In genomic region chr3:141439589-141439988, GRCh38 we compare ENCODE assay signal across 12 cellular contexts. TPM values are rescaled to one million over a fixed set of nuclear protein-coding genes. Genes with fewer than 3 reads are reported as not detected.
A peak's percentile ranks its signal among the peaks of the same experiment; 100 is the strongest.
DNase-seq lines count a peak whose midpoint lies in the region; ATAC-seq, FAIRE-seq and TF ChIP-seq lines count a peak whose summit lies in the region.
"Had no signal": no experiment of that assay in that cellular context is flagged by ENCODE, and none has a peak within 500 bp of the region (broad histone marks: within the 10 kb centered on the region; RNA-seq: fewer than 3 reads in every experiment).

No MANE protein-coding gene starts in this region.

- intact Hi-C loops in adrenal gland (cut with DNase I) = no loop called here
- intact Hi-C loops in HepG2 (cut with micrococcal nuclease; ENCODE audit: unreplicated experiment) = no loop called here
- intact Hi-C loops in stomach (cut with DNase I; ENCODE audit: low total_unique reads) = no loop called here

- DNase-seq in activated CD8-positive, alpha-beta memory T cell treated with anti-CD3 and anti-CD28 coated beads for 24 hours = peak; percentile 21
- DNase-seq in activated CD8-positive, alpha-beta memory T cell treated with anti-CD3 and anti-CD28 coated beads, Interleukin-2, amount 50 U/mL, for 4 hours = no peak
- no peak for DNase-seq in adrenal gland
- DNase-seq in HepG2 (ENCODE audit: low spot score) = no peak
- no peak for DNase-seq in stomach
- DNase-seq in stimulated activated CD4-positive, alpha-beta T cell treated with anti-CD3 and anti-CD28 coated beads, Interleukin-15, amount 100 ng/mL, for 24 hours = no peak
- DNase-seq in WERI-Rb-1 = no peak
- no peak for DNase-seq in foreskin fibroblast
- DNase-seq: activated naive CD4-positive, alpha-beta T cell treated with Interleukin-2 at 50 U/mL for 16 hours; DMS79 treated with DMSO at 0.1 percent for 48 hours; NCI-H226 had no signal

- BruUV-seq in HepG2 (replicated peaks; lab: Mats Ljungman, UMichigan) = no TSS peak

- CTCF ChIA-PET in HepG2 (lab: Yijun Ruan, JAX; ENCODE audit: low intra/inter-chr PET ratio, low total read pairs) = no interaction called here

- no peaks in the 10 kb centered on the region for H3K9me3 ChIP-seq in adrenal gland (replicated peaks in 1 of 3)
- H3K9me3 ChIP-seq in HepG2 (ENCODE audit: low read length) = no peaks in the 10 kb centered on the region
- no peaks in the 10 kb centered on the region for H3K9me3 ChIP-seq in stomach
- H3K9me3 ChIP-seq in WERI-Rb-1 (ENCODE audit: severe bottlenecking) = no peaks in the 10 kb centered on the region

- no peaks in the 10 kb centered on the region for H3K27me3 ChIP-seq in adrenal gland
- no peaks in the 10 kb centered on the region for H3K27me3 ChIP-seq in HepG2 (ENCODE audit: control insufficient read depth in 1 of 2, insufficient read depth in 2 of 2, low read length in 2 of 2)
- H3K27me3 ChIP-seq in stomach = no peaks in the 10 kb centered on the region
- no peaks in the 10 kb centered on the region for H3K27me3 ChIP-seq in WERI-Rb-1 (ENCODE audit: insufficient read depth, low read depth, severe bottlenecking)

- H3K36me3 ChIP-seq in adrenal gland (replicated peaks in 1 of 2) = peaks cover 0 to 36% of the 10 kb centered on the region in 2 donors
- peaks cover 14 to 53% of the 10 kb centered on the region in 2 experiments for H3K36me3 ChIP-seq in HepG2 (replicated peaks in 1 of 2; ENCODE audit: control insufficient read depth in 1 of 2, insufficient read depth in 2 of 2, low read length in 2 of 2)
- H3K36me3 ChIP-seq in stomach = peaks cover 32 to 42% (median 37%) of the 10 kb centered on the region in 4 donors
- peaks cover 37% of the 10 kb centered on the region for H3K36me3 ChIP-seq in WERI-Rb-1

- TF ChIP-seq RAD21 in HepG2 (CRISPR knock-in tag; IDR thresholded peaks at IDR 0.05) = no peak

- POLR2A ChIA-PET in HepG2 (lab: Yijun Ruan, JAX) = interaction anchor here (1.3 kb wide), 1 partner anchor 8 kb away, joined by 5 read pairs; no protein-coding TSS in a partner anchor

- no peak for FAIRE-seq in HepG2 (lab: Jason Lieb, UNC)

- H3K4me2 ChIP-seq in HepG2 (ENCODE audit: low read depth, low read length) = no peak overlapping the region

- TF ChIP-seq POLR2A in adrenal gland (IDR thresholded peaks at IDR 0.05) (no peak), HepG2 (IDR thresholded peaks at IDR 0.05; ENCODE audit: insufficient read depth in 1 of 2, low read depth in 2 of 2, low read length in 2 of 2) (no peak), stomach (IDR thresholded peaks at IDR 0.05) (no peak)

- H2AFZ ChIP-seq in HepG2 (ENCODE audit: low read length) = no peak overlapping the region

- 68 to 80% (median 72%) methylated on average over 3 of the region's 3 CpGs for WGBS in adrenal gland, 4 donors
- WGBS in HepG2 (ENCODE audit: low lambda C conversion rate) = 85% methylated on average over 3 of the region's 3 CpGs
- WGBS in stomach, 5 donors = 72 to 79% (median 76%) methylated on average over 3 of the region's 3 CpGs

- H3K4me3 ChIP-seq in adrenal gland = no peak overlapping the region
- H3K4me3 ChIP-seq in HepG2 (replicated peaks in 1 of 3; ENCODE audit: insufficient read depth in 1 of 3, low read depth in 2 of 3, low read length in 3 of 3) = no peak overlapping the region
- H3K4me3 ChIP-seq in stomach = no peak overlapping the region
- H3K4me3 ChIP-seq in WERI-Rb-1 (ENCODE audit: low read depth, low read length) = no peak overlapping the region
- H3K4me3 ChIP-seq in foreskin fibroblast (ENCODE audit: low read depth in 1 of 2, low read length in 2 of 2) = no peak overlapping the region

- TF ChIP-seq EP300 in HepG2 (IDR thresholded peaks at IDR 0.05; ENCODE audit: low read depth in 2 of 2, low read length in 2 of 2) (no peak), HepG2 (CRISPR knock-in tag; IDR thresholded peaks at IDR 0.05; ENCODE audit: borderline replicate concordance) (no peak), stomach (IDR thresholded peaks at IDR 0.05) (no peak)

- ATAC-seq in HepG2 = no peak

- TF ChIP-seq CTCF in adrenal gland (IDR thresholded peaks at IDR 0.05) (no peak), HepG2 (CRISPR knock-in tag; IDR thresholded peaks at IDR 0.05) (no peak), stomach (IDR thresholded peaks at IDR 0.05) (no peak), WERI-Rb-1 (IDR thresholded peaks at IDR 0.05; ENCODE audit: low read depth, low read length) (no peak), foreskin fibroblast (IDR thresholded peaks at IDR 0.05; ENCODE audit: low read depth, low read length) (no peak)

- H3K9ac ChIP-seq in HepG2 (ENCODE audit: insufficient read depth, low read depth, low read length) = no peak overlapping the region

- H4K20me1 ChIP-seq in HepG2 (ENCODE audit: insufficient read depth, low read length) = no peaks in the 10 kb centered on the region

- H3K4me1 ChIP-seq in adrenal gland (replicated peaks in 1 of 2) (peaks cover 20 to 54% of the 10 kb centered on the region in 2 donors), HepG2 (ENCODE audit: insufficient read depth, low read length) (peaks cover 47% of the 10 kb centered on the region), stomach (peaks cover 20 to 93% (median 65%) of the 10 kb centered on the region in 4 donors)

- peak overlapping the region in 4 of 5 donors; percentile 17 to 70 (median 47) for H3K27ac ChIP-seq in adrenal gland
- H3K27ac ChIP-seq in HepG2 (ENCODE audit: extremely low read length, insufficient read depth, low read length) = no peak overlapping the region
- H3K27ac ChIP-seq in stomach = peak overlapping the region; percentile 4 to 83 (median 63)
- H3K27ac ChIP-seq in WERI-Rb-1 = no peak overlapping the region
- H3K27ac ChIP-seq: VCaP had no signal

- in situ Hi-C loops in HepG2 (cut with HindIII; ENCODE audit: extremely low pct_ligation_motif_present, low pct_unique_long_range_greater_than_20kb) = no loop called here

- H3K79me2 ChIP-seq in HepG2 (ENCODE audit: insufficient read depth, low read length) = peaks cover 31% of the 10 kb centered on the region

TF ChIP-seq in HepG2, 621 proteins besides CTCF, POLR2A, EP300 and RAD21:
- TF ChIP-seq MAFK (conservative IDR thresholded peaks at IDR 0.05 in 1 of 2, IDR thresholded peaks at IDR 0.05 in 1 of 2; ENCODE audit: low read length in 2 of 2) (peak; percentile 23 to 54; a peak in 2 of 4 replicates), MAFF (IDR thresholded peaks at IDR 0.05; ENCODE audit: low read depth, low read length) (0 out of 2 replicates have a peak, but pooled peaks have one; percentile 8), NFKBIZ (CRISPR knock-in tag; IDR thresholded peaks at IDR 0.05) (no peak), RARA (CRISPR knock-in tag; IDR thresholded peaks at IDR 0.05) (no peak), ZSCAN5A (CRISPR knock-in tag; IDR thresholded peaks at IDR 0.05; ENCODE audit: borderline replicate concordance) (no peak)

RNA-seq across cellular contexts. Expression of gene RASA2, which starts 47.2 kb away (rescaled TPM):
- 10 to 100 TPM in 6 of 8 donors, 1 to 10 TPM in 2; 8.8 to 52.5 (median 13.8) TPM for total RNA-seq in adrenal gland
- polyA plus RNA-seq in adrenal gland = 1 to 10 TPM; 5.7 to 7.3 (median 6.3) TPM
- total RNA-seq in HepG2 (2016; rRNA removed; fragmentation: Illumina TruSeq; extraction: Trizol) = 8.5 and 10.7 TPM in 2 replicates
- 3.6 and 5.2 TPM in 2 replicates for total RNA-seq in HepG2 (2016; cell fraction: cytosol; rRNA removed; fragmentation: Illumina TruSeq; extraction: Trizol; ENCODE audit: low read depth)
- total RNA-seq in HepG2 (2016; cell fraction: insoluble cytoplasmic fraction; rRNA removed; fragmentation: Illumina TruSeq; extraction: Trizol) = 8.6 and 10.3 TPM in 2 replicates
- total RNA-seq in HepG2 (2016; cell fraction: membrane; rRNA removed; fragmentation: Illumina TruSeq; extraction: Trizol) = 3.4 and 4.9 TPM in 2 replicates
- 14.0 and 14.2 TPM in 2 replicates for total RNA-seq in HepG2 (2016; cell fraction: nucleus; rRNA removed; fragmentation: Illumina TruSeq; extraction: Trizol)
- 4.8 and 5.4 TPM in 2 replicates for polyA plus RNA-seq in HepG2 (2011; rRNA removed)
- polyA plus RNA-seq in HepG2 (2011; cell fraction: cytosol; rRNA removed) = 1.7 and 2.9 TPM in 2 replicates
- 5.9 and 7.2 TPM in 2 replicates for polyA plus RNA-seq in HepG2 (2011; cell fraction: nucleus; rRNA removed)
- polyA plus RNA-seq in HepG2 (2012) = 4.2 and 4.9 TPM in 2 replicates
- polyA plus RNA-seq in HepG2 (2016; cell fraction: cytosol; fragmentation: Illumina TruSeq; extraction: Trizol; ENCODE audit: low read depth) = 0.27 and 0.46 TPM in 2 replicates
- polyA plus RNA-seq in HepG2 (2016; cell fraction: insoluble cytoplasmic fraction; fragmentation: Illumina TruSeq; extraction: Trizol; ENCODE audit: low read depth) = 6.2 and 6.4 TPM in 2 replicates
- polyA plus RNA-seq in HepG2 (2016; cell fraction: membrane; fragmentation: Illumina TruSeq; extraction: Trizol; ENCODE audit: low read depth) = 1.2 TPM in 2 replicates
- polyA plus RNA-seq in HepG2 (2016; cell fraction: nucleus; fragmentation: Illumina TruSeq; extraction: Trizol; ENCODE audit: insufficient read depth, low read depth) = 13.4 and 13.5 TPM in 2 replicates
- 2.8 and 4.0 TPM in 2 replicates for polyA minus RNA-seq in HepG2 (2011; rRNA and poly(A)+ RNA removed; ENCODE audit: low replicate concordance)
- polyA minus RNA-seq in HepG2 (2011; cell fraction: cytosol; rRNA and poly(A)+ RNA removed) = 6.3 and 7.7 TPM in 2 replicates
- 19.6 and 20.8 TPM in 2 replicates for polyA minus RNA-seq in HepG2 (2011; cell fraction: nucleus; rRNA and poly(A)+ RNA removed)
- 10 to 100 TPM in 4 of 5 donors, 1 to 10 TPM in 1; 6.2 to 32.1 (median 21.7) TPM for total RNA-seq in stomach
- polyA plus RNA-seq in stomach = 1 to 10 TPM; 2.6 to 3.8 (median 3.4) TPM

Comparison
In these comparisons a context has a peak if more than half of its experiments do, and no peak if none do; other contexts are left out.
1. H3K27ac ChIP-seq: peak in adrenal gland (4 of 5) and stomach (5 of 5); none in HepG2 (single experiment) and WERI-Rb-1 (single experiment).